In genomic region chr2:215431778-215432758, GRCh38 we compare ENCODE assay signal across 19 cellular contexts. TPM values are rescaled to one million over a fixed set of nuclear protein-coding genes. Genes with fewer than 3 reads are reported as not detected.
A peak's percentile ranks its signal among the peaks of the same experiment; 100 is the strongest.
DNase-seq lines count a peak whose midpoint lies in the region; ATAC-seq and TF ChIP-seq lines count a peak whose summit lies in the region.
"Had no signal": no experiment of that assay in that cellular context is flagged by ENCODE, and none has a peak within 500 bp of the region (broad histone marks: within the 10 kb centered on the region; RNA-seq: fewer than 3 reads in every experiment).

No MANE protein-coding gene starts in this region.

- 90% methylated on average over 7 of the region's 7 CpGs for WGBS in SK-N-SH (ENCODE audit: low lambda C conversion rate)
- 61% methylated on average over 7 of the region's 7 CpGs for WGBS in right lobe of liver (ENCODE audit: insufficient coverage, low coverage, low lambda C conversion rate, missing lambda C conversion rate)
- WGBS in transverse colon (ENCODE audit: low coverage in 1 of 2), 2 donors = 72 to 86% methylated on average over 7 of the region's 7 CpGs

- POLR2A ChIA-PET in SK-N-SH (lab: Yijun Ruan, JAX) = no interaction called here

- peaks cover 9% of the 10 kb centered on the region for H3K27me3 Mint-ChIP-seq in endothelial cell (ENCODE audit: unreplicated experiment)

- H3K36me3 ChIP-seq in SK-N-SH (replicated peaks in 1 of 2; ENCODE audit: control insufficient read depth in 1 of 2, insufficient read depth in 2 of 2, low read length in 1 of 2) (peaks cover 46 to 80% of the 10 kb centered on the region in 2 experiments), right lobe of liver (peaks cover 0 to 57% (median 13%) of the 10 kb centered on the region in 4 donors), transverse colon (peaks cover 0 to 7% (median 3%) of the 10 kb centered on the region in 4 donors)

- H3K4me3 Mint-ChIP-seq in endothelial cell (ENCODE audit: unreplicated experiment) = peak overlapping the region; percentile 43
- H3K4me3 Mint-ChIP-seq: activated CD4-positive, alpha-beta T cell treated with anti-CD3 and anti-CD28 coated beads, Interleukin-2, amount 10 ng/mL, durations not matched to agents 24 days and 14 days; activated T-cell treated with anti-CD3 and anti-CD28 coated beads, Interleukin-2, amount 50 U/mL, for 24 hours; stimulated activated effector memory CD8-positive, alpha-beta T cell treated with anti-CD3 and anti-CD28 coated beads, Interleukin-12 subunit alpha, Interleukin-12 subunit beta, amount 100 ng/mL, for 72 hours had no signal

- TF ChIP-seq EP300 in SK-N-SH (IDR thresholded peaks at IDR 0.05; ENCODE audit: borderline replicate concordance in 1 of 2, low read depth in 1 of 2, low read length in 1 of 2) (no peak), transverse colon (IDR thresholded peaks at IDR 0.05; ENCODE audit: low read depth) (no peak)

- H3K9ac ChIP-seq in SK-N-SH = peak overlapping the region; percentile 93

- H3K27ac Mint-ChIP-seq in endothelial cell (ENCODE audit: unreplicated experiment) = no peak overlapping the region
- H3K27ac Mint-ChIP-seq: activated CD4-positive, alpha-beta T cell treated with anti-CD3 and anti-CD28 coated beads, Interleukin-2, amount 10 ng/mL, durations not matched to agents 24 days and 14 days; activated T-cell treated with anti-CD3 and anti-CD28 coated beads, Interleukin-2, amount 50 U/mL, for 24 hours; dendritic cell treated with granulocyte-macrophage colony-stimulating factor and Interleukin-4, amounts not matched to agents 40 ng/mL and 50 ng/mL, for 4 days; stimulated activated effector memory CD8-positive, alpha-beta T cell treated with anti-CD3 and anti-CD28 coated beads, Interleukin-12 subunit alpha, Interleukin-12 subunit beta, amount 100 ng/mL, for 72 hours had no signal

- H3K79me2 ChIP-seq in SK-N-SH (ENCODE audit: insufficient read depth) = peaks cover 88% of the 10 kb centered on the region

- peak overlapping the region in 1 of 2 experiments; percentile 88; a peak in 3 of 4 replicates for H3K27ac ChIP-seq in SK-N-SH (ENCODE audit: low read depth in 2 of 2, low read length in 1 of 2)
- H3K27ac ChIP-seq in right lobe of liver = peak overlapping the region in 2 of 3 donors; percentile 84 to 85
- peak overlapping the region; percentile 86 to 94 (median 88) for H3K27ac ChIP-seq in transverse colon
- H3K27ac ChIP-seq: 22Rv1 had no signal

- H2AFZ ChIP-seq in SK-N-SH (ENCODE audit: low read depth) = no peak overlapping the region

- TF ChIP-seq CTCF in SK-N-SH (IDR thresholded peaks at IDR 0.05) = no peak
- TF ChIP-seq CTCF in endothelial cell (IDR thresholded peaks at IDR 0.05; ENCODE audit: unreplicated experiment) = no peak
- no peak for TF ChIP-seq CTCF in right lobe of liver (IDR thresholded peaks at IDR 0.05)
- no peak for TF ChIP-seq CTCF in transverse colon (IDR thresholded peaks at IDR 0.05)

- no peaks in the 10 kb centered on the region for H3K27me3 ChIP-seq in SK-N-SH (ENCODE audit: insufficient read depth)
- no peaks in the 10 kb centered on the region for H3K27me3 ChIP-seq in right lobe of liver
- peaks cover 32% of the 10 kb centered on the region for H3K27me3 ChIP-seq in transverse colon

- peaks cover 85% of the 10 kb centered on the region for H3F3A ChIP-seq in SK-N-SH (replicated peaks; ENCODE audit: insufficient read depth)

- no peak for TF ChIP-seq RAD21 in SK-N-SH (IDR thresholded peaks at IDR 0.05; ENCODE audit: low read length)

- in situ Hi-C loops in transverse colon (cut with MboI; ENCODE audit: low pct_ligation_motif_present in 1 of 4, low pct_unique_long_range_greater_than_20kb in 1 of 4, low sequenced_read_pairs in 3 of 4) = no loop called here

- no peak for TF ChIP-seq POLR2A in right lobe of liver (IDR thresholded peaks at IDR 0.05)
- no peak for TF ChIP-seq POLR2A in transverse colon (IDR thresholded peaks at IDR 0.05)

- peaks cover 42% of the 10 kb centered on the region for H3K4me1 Mint-ChIP-seq in endothelial cell (ENCODE audit: unreplicated experiment)

- H3K9me2 ChIP-seq in SK-N-SH = no peaks in the 10 kb centered on the region

- H3K4me2 ChIP-seq in SK-N-SH = peak overlapping the region; percentile 75

- CTCF ChIA-PET in SK-N-SH (lab: Yijun Ruan, JAX) = interaction anchor here (0.6 to 1.5 kb wide), 2 partner anchors 10 to 50 kb away, joined by 3 to 5 read pairs; no protein-coding TSS in a partner anchor

- ATAC-seq in SK-N-SH treated with all-trans-retinoic acid at 6 μM for 48 hours (no peak), right lobe of liver (no peak), GM19351 (IDR thresholded peaks at IDR 0.05; ENCODE audit: unreplicated experiment) (no peak)
- ATAC-seq: Panc1; stimulated activated effector memory CD8-positive, alpha-beta T cell treated with anti-CD3 and anti-CD28 coated beads, Interleukin-12 subunit alpha, Interleukin-12 subunit beta, amount 100 ng/mL, for 72 hours had no signal

- H3K4me3 ChIP-seq in SK-N-SH (ENCODE audit: low read depth in 2 of 2, low read length in 1 of 2) (peak overlapping the region in 1 of 2 experiments; percentile 89; a peak in 2 of 4 replicates), right lobe of liver (no peak overlapping the region), transverse colon (no peak overlapping the region)

- peaks cover 77% of the 10 kb centered on the region for H4K20me1 ChIP-seq in SK-N-SH (ENCODE audit: insufficient read depth)

- H3K9me3 Mint-ChIP-seq in endothelial cell (ENCODE audit: unreplicated experiment) = no peaks in the 10 kb centered on the region
- H3K9me3 Mint-ChIP-seq: activated CD4-positive, alpha-beta T cell treated with anti-CD3 and anti-CD28 coated beads, Interleukin-2, amount 10 ng/mL, durations not matched to agents 24 days and 14 days; activated T-cell treated with anti-CD3 and anti-CD28 coated beads, Interleukin-2, amount 50 U/mL, for 24 hours; dendritic cell treated with granulocyte-macrophage colony-stimulating factor and Interleukin-4, amounts not matched to agents 40 ng/mL and 50 ng/mL, for 4 days; stimulated activated effector memory CD8-positive, alpha-beta T cell treated with anti-CD3 and anti-CD28 coated beads, Interleukin-12 subunit alpha, Interleukin-12 subunit beta, amount 100 ng/mL, for 72 hours had no signal

- intact Hi-C loops in right lobe of liver (cut with DNase I) (no loop called here), transverse colon (cut with DNase I; ENCODE audit: low total_unique reads) (loop anchor here (5.0 to 10.0 kb wide), 2 partner anchors 193 to 485 kb away; no protein-coding TSS in a partner anchor)

- DNase-seq in SK-N-SH (no peak), endothelial cell (ENCODE audit: low spot score) (no peak), right lobe of liver (no peak), transverse colon (no peak), NCI-H1092 (lab: John Stamatoyannopoulos, UW) (no peak), SIG-M5 treated with dmso at 0.1 percent for 504 hours (lab: John Stamatoyannopoulos, UW; ENCODE audit: unreplicated experiment) (no peak)
- DNase-seq: activated CD4-positive, alpha-beta T cell treated with anti-CD3 and anti-CD28 coated beads, Interleukin-2, amount 10 ng/mL, durations not matched to agents 24 days and 14 days; activated T-cell treated with anti-CD3 and anti-CD28 coated beads, Interleukin-2, amount 50 U/mL, for 24 hours; COR-L47; Kasumi-1; NCI-H1694; NCI-H526; stimulated activated CD4-positive, alpha-beta T cell treated with anti-CD3 and anti-CD28 coated beads, Interleukin-4, amount 100 ng/mL, for 4 hours had no signal

- H3K9me3 ChIP-seq in SK-N-SH (no peaks in the 10 kb centered on the region), right lobe of liver (no peaks in the 10 kb centered on the region), transverse colon (no peaks in the 10 kb centered on the region)

- H3K4me1 ChIP-seq in SK-N-SH (ENCODE audit: control insufficient read depth in 1 of 2, insufficient read depth in 2 of 2, low read depth in 1 of 2, low read length in 1 of 2) = peaks cover 3 to 38% of the 10 kb centered on the region in 2 experiments; a peak in 3 of 4 replicates
- peaks cover 0 to 9% (median 0%) of the 10 kb centered on the region in 4 donors for H3K4me1 ChIP-seq in right lobe of liver
- peaks cover 0 to 17% (median 8%) of the 10 kb centered on the region in 4 donors for H3K4me1 ChIP-seq in transverse colon

- peaks cover 50% of the 10 kb centered on the region for H3K36me3 Mint-ChIP-seq in endothelial cell (ENCODE audit: low read depth, unreplicated experiment)
- H3K36me3 Mint-ChIP-seq: stimulated activated effector memory CD8-positive, alpha-beta T cell treated with anti-CD3 and anti-CD28 coated beads, Interleukin-12 subunit alpha, Interleukin-12 subunit beta, amount 100 ng/mL, for 72 hours had no signal

TF ChIP-seq in SK-N-SH, 30 proteins besides CTCF, POLR2A, EP300 and RAD21 (continues in another document):
- TF ChIP-seq TCF12 (IDR thresholded peaks at IDR 0.05) = no peak
- no peak for TF ChIP-seq GABPA (IDR thresholded peaks at IDR 0.05; ENCODE audit: low read depth)
- TF ChIP-seq RFX5 (IDR thresholded peaks at IDR 0.05; ENCODE audit: low read length) = no peak
- TF ChIP-seq PBX3 (IDR thresholded peaks at IDR 0.05) = no peak

TF ChIP-seq in SK-N-SH treated with all-trans-retinoic acid at 6 μM for 48 hours, 23 proteins besides CTCF, POLR2A, EP300 and RAD21:
- no peak for TF ChIP-seq ZNF70 (CRISPR knock-in tag; IDR thresholded peaks at IDR 0.05)

RNA-seq across cellular contexts. Expression of gene FN1, which starts 3.8 kb away (rescaled TPM):
- polyA plus RNA-seq in SK-N-SH (2012; rRNA removed) = 1,637 and 1,671 TPM in 2 replicates
- 978 and 1,254 TPM in 2 replicates for polyA plus RNA-seq in SK-N-SH (2012; cell fraction: cytosol; rRNA removed)
- polyA plus RNA-seq in SK-N-SH (2012; cell fraction: nucleus; rRNA removed) = 2,323 and 4,066 TPM in 2 replicates
- total RNA-seq in endothelial cell (ENCODE audit: unreplicated experiment) (1,159 TPM), right lobe of liver (1,000 to 10,000 TPM in 5 of 6 experiments, 100 to 1,000 TPM in 1; 938 to 2,279 (median 1,324) TPM), transverse colon (100 to 1,000 TPM; 169 to 686 (median 215) TPM)
